In the genomic region with DNA sequence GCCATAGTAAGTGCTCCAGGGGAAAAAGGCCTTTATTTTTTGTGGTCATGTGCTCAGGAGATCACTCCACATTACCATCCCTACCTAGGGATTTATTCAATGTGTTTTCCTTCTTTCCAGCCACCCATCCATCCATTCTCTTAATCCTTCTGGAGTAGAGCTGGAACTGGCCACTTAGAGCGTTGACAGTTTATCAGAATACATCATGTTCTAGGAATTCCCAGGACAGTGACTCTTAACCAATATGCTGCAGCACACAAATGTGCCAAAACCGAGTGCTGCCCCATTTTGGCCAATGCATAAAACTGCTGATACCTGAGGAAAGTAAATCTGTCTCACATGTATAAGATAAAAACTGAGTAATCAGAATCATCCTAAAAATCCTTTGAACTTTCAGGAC, we compare ENCODE assay signal across 19 cellular contexts.
"Had no signal": no experiment of that assay in that cellular context is flagged by ENCODE, and none has a peak within 500 bp of the region (broad histone marks: within the 10 kb centered on the region; RNA-seq: fewer than 3 reads in every experiment).

No MANE protein-coding gene starts in this region.

- H3K9me3 ChIP-seq: esophagus squamous epithelium, lower lobe of right lung, sigmoid colon, testis, tibial nerve, upper lobe of right lung, vagina had no signal

- H3K4me3 ChIP-seq: esophagus squamous epithelium, heart right ventricle, lower lobe of right lung, sigmoid colon, skin epidermis, testis, tibial nerve, upper lobe of right lung, vagina had no signal

- H2AFZ ChIP-seq: parathyroid adenoma had no signal

- H3K27ac ChIP-seq: esophagus squamous epithelium, heart right ventricle, lower lobe of right lung, parathyroid adenoma, sigmoid colon, skin epidermis, testis, tibial nerve, upper lobe of right lung, vagina had no signal

- H3K9ac ChIP-seq: parathyroid adenoma had no signal

- H3K4me1 ChIP-seq: esophagus squamous epithelium, lower lobe of right lung, parathyroid adenoma, testis, tibial nerve, upper lobe of right lung, vagina had no signal

- H3K27me3 ChIP-seq: esophagus squamous epithelium, heart right ventricle, sigmoid colon, testis, tibial nerve, upper lobe of right lung, vagina had no signal

- DNase-seq: effector memory CD8-positive, alpha-beta T cell; esophagus squamous epithelium; heart right ventricle; hypothalamus; kidney glomerular epithelial cell; lower lobe of right lung; naive thymus-derived CD4-positive, alpha-beta T cell; nephron progenitor cell; sigmoid colon; stimulated activated CD4-positive, alpha-beta T cell treated with anti-CD3 and anti-CD28 coated beads, Interleukin-2, amount 100 ng/mL, for 24 hours; stimulated activated CD4-positive, alpha-beta T cell treated with anti-CD3 and anti-CD28 coated beads, Interleukin-4, amount 100 ng/mL, for 4 hours; stimulated activated naive B cell treated with anti-CD40 and anti-IgM and Interleukin-4, amounts not matched to agents 10 μg/mL and 1 μg/mL and 100 μg/mL, for 72 hours; stimulated activated naive CD8-positive, alpha-beta T cell treated with anti-CD3 and anti-CD28 coated beads, Interleukin-15, amount 100 ng/mL, for 72 hours; testis; upper lobe of right lung had no signal
